In genomic region chr1:164664127-164664526, GRCh38 we compare ENCODE assay signal across 27 cellular contexts.
DNase-seq lines count a peak whose midpoint lies in the region; ATAC-seq and TF ChIP-seq lines count a peak whose summit lies in the region.
"Had no signal": no experiment of that assay in that cellular context is flagged by ENCODE, and none has a peak within 500 bp of the region (broad histone marks: within the 10 kb centered on the region; RNA-seq: fewer than 3 reads in every experiment).

No MANE protein-coding gene starts in this region.

- H3K36me3 ChIP-seq in SK-N-MC (ENCODE audit: insufficient read depth, low read length) (peaks cover 9% of the 10 kb centered on the region; the same call in 1 of the 2 replicates), osteoblast (ENCODE audit: insufficient read depth, low read length) (no peaks in the 10 kb centered on the region)
- H3K36me3 ChIP-seq: breast epithelium, SJSA1, thoracic aorta had no signal

- H3K4me1 ChIP-seq in osteoblast (ENCODE audit: insufficient read depth, low read length): no peaks in the 10 kb centered on the region
- H3K4me1 ChIP-seq: SJSA1 had no signal

- H3K4me3 Mint-ChIP-seq in natural killer cell treated with Interleukin-12 subunit alpha and Interleukin-12 subunit beta and Interleukin-15 and Interleukin-18, amount 100 ng/mL, for 72 hours: peak overlapping the region; percentile 26
- H3K4me3 Mint-ChIP-seq: activated CD4-positive, alpha-beta T cell treated with anti-CD3 and anti-CD28 coated beads, Interleukin-2, amount 10 ng/mL, durations not matched to agents 24 days and 14 days; activated naive CD4-positive, alpha-beta T cell treated with anti-CD3 and anti-CD28 coated beads for 36 hours; activated T-cell treated with anti-CD3 and anti-CD28 coated beads, Interleukin-2, amount 50 U/mL, for 72 hours; CD14-positive monocyte; effector memory CD8-positive, alpha-beta T cell; memory B cell; T-helper 17 cell had no signal

- H3K36me3 Mint-ChIP-seq in natural killer cell treated with Interleukin-12 subunit alpha and Interleukin-12 subunit beta and Interleukin-15 and Interleukin-18, amount 100 ng/mL, for 72 hours: peaks cover 13% of the 10 kb centered on the region
- H3K36me3 Mint-ChIP-seq: CD14-positive monocyte had no signal

- intact Hi-C loops in cardiac septum (cut with DNase I): no loop called here

- no peak overlapping the region for H3K4me2 ChIP-seq in osteoblast (ENCODE audit: insufficient read depth, low read length)

- DNase-seq in SK-N-MC (ENCODE audit: low read depth, low spot score) (no peak), osteoblast (ENCODE audit: insufficient read length, low spot score, missing footprints) (no peak), cardiac septum (ENCODE audit: low spot score) (no peak)
- peak; percentile 71 for DNase-seq in natural killer cell treated with Interleukin-12 subunit alpha and Interleukin-12 subunit beta and Interleukin-15 and Interleukin-18, amount 100 ng/mL, for 72 hours (ENCODE audit: low spot score)
- DNase-seq: activated CD4-positive, alpha-beta T cell treated with anti-CD3 and anti-CD28 coated beads, Interleukin-2, amount 10 ng/mL, durations not matched to agents 24 days and 14 days; activated naive CD4-positive, alpha-beta T cell treated with anti-CD3 and anti-CD28 coated beads for 36 hours; activated T-cell treated with anti-CD3 and anti-CD28 coated beads, Interleukin-2, amount 50 U/mL, for 72 hours; effector memory CD8-positive, alpha-beta T cell; foreskin keratinocyte; HCEC 1CT; KG1; MM.1S; NCI-H524 treated with DMSO at 0.1 percent for 48 hours; nucleus accumbens; small intestine; stimulated activated naive CD4-positive, alpha-beta T cell; T-helper 17 cell had no signal

- H2AFZ ChIP-seq in osteoblast (ENCODE audit: low read length): no peak overlapping the region

- peaks cover 5% of the 10 kb centered on the region for H3K9me3 Mint-ChIP-seq in natural killer cell treated with Interleukin-12 subunit alpha and Interleukin-12 subunit beta and Interleukin-15 and Interleukin-18, amount 100 ng/mL, for 72 hours
- H3K9me3 Mint-ChIP-seq: activated CD4-positive, alpha-beta T cell treated with anti-CD3 and anti-CD28 coated beads, Interleukin-2, amount 10 ng/mL, durations not matched to agents 24 days and 14 days had no signal

- no peaks in the 10 kb centered on the region for H3K79me2 ChIP-seq in osteoblast (ENCODE audit: insufficient read depth, low read length)

- no peaks in the 10 kb centered on the region for H3K27me3 ChIP-seq in osteoblast (ENCODE audit: insufficient read depth, low read length)
- H3K27me3 ChIP-seq: breast epithelium, foreskin keratinocyte, SJSA1 had no signal

- peak overlapping the region; percentile 94 for H3K27ac ChIP-seq in SK-N-MC
- no peak overlapping the region for H3K27ac ChIP-seq in osteoblast (ENCODE audit: low read depth, low read length)
- H3K27ac ChIP-seq: breast epithelium, foreskin keratinocyte, SJSA1, thoracic aorta, VCaP had no signal

- H4K20me1 ChIP-seq in osteoblast (ENCODE audit: insufficient read depth, low read length): no peaks in the 10 kb centered on the region

- H3K9ac ChIP-seq in SK-N-MC (ENCODE audit: insufficient read length): no peak overlapping the region

- H3K4me3 ChIP-seq in SK-N-MC: no peak overlapping the region
- no peak overlapping the region for H3K4me3 ChIP-seq in osteoblast (ENCODE audit: insufficient read depth, low read length)
- H3K4me3 ChIP-seq: breast epithelium, SJSA1, thoracic aorta had no signal

- ATAC-seq in GM18520 (IDR thresholded peaks at IDR 0.05; ENCODE audit: unreplicated experiment) (peak; percentile 71), GM19467 (IDR thresholded peaks at IDR 0.05; ENCODE audit: unreplicated experiment) (peak; percentile 34), GM21825 (IDR thresholded peaks at IDR 0.05; ENCODE audit: unreplicated experiment) (no peak)
- ATAC-seq in natural killer cell treated with Interleukin-12 subunit alpha and Interleukin-12 subunit beta and Interleukin-15 and Interleukin-18, amount 100 ng/mL, for 72 hours: peak; percentile 75 to 88
- ATAC-seq: effector memory CD8-positive, alpha-beta T cell; esophagus mucosa; foreskin keratinocyte; T-helper 17 cell had no signal

- H3K9me3 ChIP-seq in SK-N-MC (ENCODE audit: low read depth, low read length) (no peaks in the 10 kb centered on the region), osteoblast (ENCODE audit: low read depth, low read length) (no peaks in the 10 kb centered on the region)
- H3K9me3 ChIP-seq: breast epithelium, SJSA1, thoracic aorta had no signal

- no peak for TF ChIP-seq CTCF in osteoblast (IDR thresholded peaks at IDR 0.05; ENCODE audit: extremely low read depth, low read depth, low read length)

- peaks cover 38% of the 10 kb centered on the region in 2 donors for H3K4me1 Mint-ChIP-seq in natural killer cell treated with Interleukin-12 subunit alpha and Interleukin-12 subunit beta and Interleukin-15 and Interleukin-18, amount 100 ng/mL, for 72 hours (ENCODE audit: low read depth in 2 of 2)

- peak overlapping the region; percentile 2 to 82 for H3K27ac Mint-ChIP-seq in natural killer cell treated with Interleukin-12 subunit alpha and Interleukin-12 subunit beta and Interleukin-15 and Interleukin-18, amount 100 ng/mL, for 72 hours
- H3K27ac Mint-ChIP-seq: activated CD4-positive, alpha-beta T cell treated with anti-CD3 and anti-CD28 coated beads, Interleukin-2, amount 10 ng/mL, durations not matched to agents 24 days and 14 days; activated naive CD4-positive, alpha-beta T cell treated with anti-CD3 and anti-CD28 coated beads for 36 hours; activated T-cell treated with anti-CD3 and anti-CD28 coated beads, Interleukin-2, amount 50 U/mL, for 72 hours; CD14-positive monocyte; effector memory CD8-positive, alpha-beta T cell; memory B cell; T-helper 17 cell had no signal

- peaks cover 26 to 29% of the 10 kb centered on the region in 2 donors for H3K27me3 Mint-ChIP-seq in natural killer cell treated with Interleukin-12 subunit alpha and Interleukin-12 subunit beta and Interleukin-15 and Interleukin-18, amount 100 ng/mL, for 72 hours
- H3K27me3 Mint-ChIP-seq: activated CD4-positive, alpha-beta T cell treated with anti-CD3 and anti-CD28 coated beads, Interleukin-2, amount 10 ng/mL, durations not matched to agents 24 days and 14 days; effector memory CD8-positive, alpha-beta T cell; T-helper 17 cell had no signal
